Comparison of ENCODE assay signal across 1 cellular context in the genomic region with DNA sequence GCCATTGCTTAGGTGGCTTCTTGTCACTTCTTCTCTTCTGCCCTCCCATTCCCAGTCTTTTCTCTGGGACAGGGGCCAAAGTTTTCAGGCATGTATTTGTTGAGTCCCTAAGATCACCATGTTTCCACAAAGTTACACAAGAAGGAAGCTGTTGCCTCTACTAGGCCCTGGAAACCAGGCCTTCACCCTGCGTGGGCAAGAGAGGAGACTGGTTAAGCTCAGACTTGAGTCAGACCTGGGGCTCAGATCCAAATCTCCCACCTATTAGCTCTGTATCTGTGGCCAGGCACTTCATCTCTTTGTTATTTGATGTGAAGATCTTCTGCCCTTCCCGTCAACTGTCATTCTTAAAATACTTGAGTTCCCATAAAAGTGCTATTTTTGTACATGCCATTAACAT.
TF ChIP-seq lines count a peak whose summit lies in the region.

No MANE protein-coding gene starts in this region.

TF ChIP-seq in HepG2, 621 proteins besides CTCF, POLR2A, EP300 and RAD21 (continued from another document):
- TF ChIP-seq, protein P1, sequence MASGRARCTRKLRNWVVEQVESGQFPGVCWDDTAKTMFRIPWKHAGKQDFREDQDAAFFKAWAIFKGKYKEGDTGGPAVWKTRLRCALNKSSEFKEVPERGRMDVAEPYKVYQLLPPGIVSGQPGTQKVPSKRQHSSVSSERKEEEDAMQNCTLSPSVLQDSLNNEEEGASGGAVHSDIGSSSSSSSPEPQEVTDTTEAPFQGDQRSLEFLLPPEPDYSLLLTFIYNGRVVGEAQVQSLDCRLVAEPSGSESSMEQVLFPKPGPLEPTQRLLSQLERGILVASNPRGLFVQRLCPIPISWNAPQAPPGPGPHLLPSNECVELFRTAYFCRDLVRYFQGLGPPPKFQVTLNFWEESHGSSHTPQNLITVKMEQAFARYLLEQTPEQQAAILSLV (CRISPR knock-in tag; IDR thresholded peaks at IDR 0.05; ENCODE audit: borderline replicate concordance), result no peak
- TF ChIP-seq U2AF1 (optimal IDR thresholded peaks at IDR 0.05; ENCODE audit: low read depth, low read length) (no peak), SIX1 (CRISPR knock-in tag; IDR thresholded peaks at IDR 0.05; ENCODE audit: borderline replicate concordance) (no peak), HNRNPLL (IDR thresholded peaks at IDR 0.05; ENCODE audit: low read depth, low read length, poor library complexity, severe bottlenecking) (no peak), ZNF773 (CRISPR knock-in tag; IDR thresholded peaks at IDR 0.05; ENCODE audit: borderline replicate concordance) (no peak), GABPB1 (CRISPR knock-in tag; IDR thresholded peaks at IDR 0.05) (no peak), ZNF260 (CRISPR knock-in tag; IDR thresholded peaks at IDR 0.05; ENCODE audit: borderline replicate concordance, low read depth) (no peak), ATAD3A (CRISPR knock-in tag; IDR thresholded peaks at IDR 0.05) (no peak), RNF2 (conservative IDR thresholded peaks at IDR 0.05; ENCODE audit: low read depth) (no peak)
TF ChIP-seq in HepG2: peak in this region for 0.
